ENCODE assay signal across 8 cellular contexts in genomic region chr1:2279210-2279639, GRCh38. TPM values are rescaled to one million over a fixed set of nuclear protein-coding genes. Genes with fewer than 3 reads are reported as not detected.
A peak's percentile ranks its signal among the peaks of the same experiment; 100 is the strongest.
DNase-seq lines count a peak whose midpoint lies in the region; ATAC-seq and TF ChIP-seq lines count a peak whose summit lies in the region.

No MANE protein-coding gene starts in this region.

- H3K9ac ChIP-seq in HUES64 (ENCODE audit: low read depth, low read length): no peak overlapping the region

- TF ChIP-seq POLR2A in stomach (IDR thresholded peaks at IDR 0.05): no peak

- TF ChIP-seq EP300 in stomach (IDR thresholded peaks at IDR 0.05): no peak

- H3K27me3 ChIP-seq in HUES64 (ENCODE audit: insufficient read depth, low read length) (no peaks in the 10 kb centered on the region), stomach (no peaks in the 10 kb centered on the region)

- WGBS in HUES64: 9% methylated on average over 8 of the region's 13 CpGs
- WGBS in stomach, 5 donors: 24 to 37% (median 29%) methylated on average over 13 of the region's 13 CpGs

- ATAC-seq in left lobe of liver (peak; percentile 22), HG03196 (IDR thresholded peaks at IDR 0.05; ENCODE audit: unreplicated experiment) (no peak), HG02885 (IDR thresholded peaks at IDR 0.05; ENCODE audit: poor library complexity, unreplicated experiment) (no peak)

- intact Hi-C loops in stomach (cut with DNase I; ENCODE audit: low total_unique reads): no loop called here

- TF ChIP-seq CTCF in stomach (IDR thresholded peaks at IDR 0.05): no peak

- H3K27ac ChIP-seq in HUES64 (ENCODE audit: low read depth, low read length) (peak overlapping the region; percentile 87), stomach (peak overlapping the region; percentile 37 to 77 (median 54))

- H3K4me3 ChIP-seq in HUES64 (ENCODE audit: low read length) (0 out of 2 replicates have a peak overlapping the region, but pooled peaks have one; percentile 1), stomach (no peak overlapping the region)

- H3K4me1 ChIP-seq in HUES64 (ENCODE audit: insufficient read depth, low read length) (peaks cover 42% of the 10 kb centered on the region), stomach (peaks cover 61 to 78% (median 71%) of the 10 kb centered on the region in 4 donors)

- DNase-seq in dermis microvascular lymphatic vessel endothelial cell (ENCODE audit: low read depth in 2 of 2) (peak; percentile 81 to 93), left lobe of liver (ENCODE audit: low spot score) (no peak), stomach (no peak), OCI-M1 (lab: John Stamatoyannopoulos, UW) (no peak)
- DNase-seq in activated naive CD4-positive, alpha-beta T cell treated with anti-CD3 and anti-CD28 coated beads, Interleukin-2, amount 50 U/mL, for 16 hours: no peak

- no peaks in the 10 kb centered on the region; the same call in 1 of the 2 replicates for H3K36me3 ChIP-seq in HUES64 (ENCODE audit: insufficient read depth, low read length)
- H3K36me3 ChIP-seq in stomach: peaks cover 0 to 5% (median 2%) of the 10 kb centered on the region in 4 donors

- no peaks in the 10 kb centered on the region for H3K9me3 ChIP-seq in HUES64 (ENCODE audit: insufficient read depth, low read depth, low read length)
- no peaks in the 10 kb centered on the region for H3K9me3 ChIP-seq in stomach

RNA-seq across cellular contexts. Expression of gene SKI, which starts 51.1 kb away (rescaled TPM):
- 33.1 TPM for polyA plus RNA-seq in HUES64 (2013, experiment 1 of 2)
- polyA plus RNA-seq in HUES64 (2013, experiment 2 of 2): 32.7 TPM
- total RNA-seq in dermis microvascular lymphatic vessel endothelial cell: 12.7 and 23.1 TPM in 2 replicates
- 38.8 TPM for total RNA-seq in left lobe of liver
- total RNA-seq in stomach: 10 to 100 TPM; 18.7 to 84.0 (median 32.7) TPM
- 10 to 100 TPM in 2 of 3 donors, 1 to 10 TPM in 1; 7.4 to 14.8 (median 13.9) TPM for polyA plus RNA-seq in stomach

Comparison
In these comparisons a context has a peak if more than half of its experiments do, and no peak if none do; other contexts are left out.
1. DNase-seq: peak in dermis microvascular lymphatic vessel endothelial cell (2 of 2); none in left lobe of liver (single experiment), stomach (single experiment), activated naive CD4-positive, alpha-beta T cell treated with anti-CD3 and anti-CD28 coated beads, Interleukin-2, amount 50 U/mL, for 16 hours (single experiment) and OCI-M1 (single experiment).